In the genomic region with DNA sequence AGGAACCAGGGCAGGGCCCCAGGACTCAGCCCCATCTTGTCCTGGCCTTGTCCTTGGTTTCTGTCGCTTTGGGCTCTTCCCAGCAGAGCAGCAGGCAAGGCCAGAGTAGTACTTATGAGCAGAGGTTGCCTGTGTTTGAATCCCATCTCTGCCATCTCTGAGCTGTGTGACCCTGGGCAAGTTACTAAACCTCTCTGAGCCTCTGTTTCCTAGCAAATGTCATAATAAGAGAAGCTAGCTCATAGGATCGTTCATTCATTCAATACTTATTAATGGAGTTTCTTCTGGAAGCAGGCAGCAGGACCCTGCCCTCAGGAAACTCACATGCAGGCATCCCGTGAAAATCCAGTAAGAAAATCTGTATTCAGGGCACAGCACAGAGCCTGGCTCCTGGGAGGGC, we compare ENCODE assay signal across 15 cellular contexts.
A peak's percentile ranks its signal among the peaks of the same experiment; 100 is the strongest.
DNase-seq lines count a peak whose midpoint lies in the region; ATAC-seq, FAIRE-seq and TF ChIP-seq lines count a peak whose summit lies in the region.
"Had no signal": no experiment of that assay in that cellular context is flagged by ENCODE, and none has a peak within 500 bp of the region (broad histone marks: within the 10 kb centered on the region; RNA-seq: fewer than 3 reads in every experiment).

No MANE protein-coding gene starts in this region.

- H2AFZ ChIP-seq in HepG2 (ENCODE audit: low read length) (no peak overlapping the region), K562 (ENCODE audit: low read depth, low read length) (no peak overlapping the region), osteoblast (ENCODE audit: low read length) (no peak overlapping the region)

- TF ChIP-seq EP300 in HepG2 (IDR thresholded peaks at IDR 0.05; ENCODE audit: low read depth in 2 of 2, low read length in 2 of 2) (no peak), HepG2 (CRISPR knock-in tag; IDR thresholded peaks at IDR 0.05; ENCODE audit: borderline replicate concordance) (no peak), K562 (IDR thresholded peaks at IDR 0.05; ENCODE audit: low read length) (no peak)

- H3K27ac ChIP-seq in HepG2 (ENCODE audit: extremely low read length, insufficient read depth, low read length): no peak overlapping the region
- no peak overlapping the region for H3K27ac ChIP-seq in right lobe of liver
- peak overlapping the region; percentile 81 for H3K27ac ChIP-seq in RWPE1
- H3K27ac ChIP-seq in K562 (ENCODE audit: extremely low read depth, low read depth, low read length): no peak overlapping the region
- no peak overlapping the region for H3K27ac ChIP-seq in osteoblast (ENCODE audit: low read depth, low read length)
- H3K27ac ChIP-seq in dorsolateral prefrontal cortex: no peak overlapping the region
- H3K27ac ChIP-seq: 22Rv1, BLaER1 had no signal

- H3K4me1 ChIP-seq in HepG2 (ENCODE audit: insufficient read depth, low read length) (no peaks in the 10 kb centered on the region), right lobe of liver (no peaks in the 10 kb centered on the region), K562 (replicated peaks in 1 of 2; ENCODE audit: control insufficient read depth in 2 of 2, insufficient read depth in 2 of 2, low read length in 2 of 2) (peaks cover 0 to 6% of the 10 kb centered on the region in 2 experiments; a peak in 1 of 5 replicates), osteoblast (ENCODE audit: insufficient read depth, low read length) (no peaks in the 10 kb centered on the region)
- H3K4me1 ChIP-seq: HAP-1 had no signal

- H3K4me2 ChIP-seq in HepG2 (ENCODE audit: low read depth, low read length) (no peak overlapping the region), K562 (ENCODE audit: insufficient read depth, low read length) (no peak overlapping the region), osteoblast (ENCODE audit: insufficient read depth, low read length) (no peak overlapping the region)

- FAIRE-seq in HepG2 (lab: Jason Lieb, UNC): no peak
- FAIRE-seq in K562 (lab: Jason Lieb, UNC): no peak
- FAIRE-seq: GM12878, GM19239 had no signal

- POLR2A ChIA-PET in HepG2 (lab: Yijun Ruan, JAX): no interaction called here
- POLR2A ChIA-PET in RWPE1 (lab: Yijun Ruan, JAX; ENCODE audit: low non-redundant PET): no interaction called here
- POLR2A ChIA-PET in K562 (lab: Yijun Ruan, JAX): no interaction called here

- CTCF ChIA-PET in HepG2 (lab: Yijun Ruan, JAX; ENCODE audit: low intra/inter-chr PET ratio, low total read pairs): no interaction called here
- CTCF ChIA-PET in RWPE1 (lab: Yijun Ruan, JAX): no interaction called here
- CTCF ChIA-PET in K562 (lab: Yijun Ruan, JAX; ENCODE audit: low intra/inter-chr PET ratio): no interaction called here

- no peak for TF ChIP-seq POLR2A in HepG2 (IDR thresholded peaks at IDR 0.05; ENCODE audit: insufficient read depth in 1 of 2, low read depth in 2 of 2, low read length in 2 of 2)
- TF ChIP-seq POLR2A in right lobe of liver (IDR thresholded peaks at IDR 0.05): no peak
- TF ChIP-seq POLR2A in K562 (conservative IDR thresholded peaks at IDR 0.05): no peak

- H3K27me3 ChIP-seq in HepG2 (ENCODE audit: control insufficient read depth in 1 of 2, insufficient read depth in 2 of 2, low read length in 2 of 2): peaks cover 2 to 34% of the 10 kb centered on the region in 2 experiments; a peak in 3 of 5 replicates
- no peaks in the 10 kb centered on the region for H3K27me3 ChIP-seq in right lobe of liver
- peaks cover 36 to 77% of the 10 kb centered on the region in 2 experiments for H3K27me3 ChIP-seq in K562 (ENCODE audit: control insufficient read depth in 2 of 2, insufficient read depth in 2 of 2, low read length in 2 of 2)
- H3K27me3 ChIP-seq in osteoblast (ENCODE audit: insufficient read depth, low read length): peaks cover 25% of the 10 kb centered on the region
- peaks cover 0 to 18% (median 0%) of the 10 kb centered on the region in 45 donors for H3K27me3 ChIP-seq in dorsolateral prefrontal cortex
- H3K27me3 ChIP-seq: BLaER1 had no signal

- H3K9ac ChIP-seq in HepG2 (ENCODE audit: insufficient read depth, low read depth, low read length): no peak overlapping the region
- no peak overlapping the region for H3K9ac ChIP-seq in K562 (ENCODE audit: insufficient read depth in 1 of 2, low read depth in 2 of 2, low read length in 2 of 2)
- H3K9ac ChIP-seq: BLaER1 had no signal

- intact Hi-C loops in HepG2 (cut with micrococcal nuclease; ENCODE audit: unreplicated experiment): no loop called here
- intact Hi-C loops in right lobe of liver (cut with DNase I): no loop called here
- intact Hi-C loops in K562 (cut with micrococcal nuclease): no loop called here
- intact Hi-C loops in dorsolateral prefrontal cortex (cut with DNase I): no loop called here

- TF ChIP-seq RAD21 in HepG2 (CRISPR knock-in tag; IDR thresholded peaks at IDR 0.05) (no peak), K562 (CRISPR knock-in tag; conservative IDR thresholded peaks at IDR 0.05 in 1 of 2, IDR thresholded peaks at IDR 0.05 in 1 of 2) (no peak)

- no peaks in the 10 kb centered on the region for H3K9me1 ChIP-seq in K562 (ENCODE audit: control insufficient read depth, insufficient read depth, low read length)

- no peaks in the 10 kb centered on the region for H3K79me2 ChIP-seq in HepG2 (ENCODE audit: insufficient read depth, low read length)
- no peaks in the 10 kb centered on the region for H3K79me2 ChIP-seq in K562 (ENCODE audit: control insufficient read depth, insufficient read depth, low read length)
- H3K79me2 ChIP-seq in osteoblast (ENCODE audit: insufficient read depth, low read length): no peaks in the 10 kb centered on the region

- in situ Hi-C loops in HepG2 (cut with HindIII; ENCODE audit: extremely low pct_ligation_motif_present, low pct_unique_long_range_greater_than_20kb) (no loop called here), K562 (cut with MboI) (no loop called here), G401 (cut with HindIII; ENCODE audit: low sequenced_read_pairs) (no loop called here)

- ATAC-seq in HepG2: no peak
- ATAC-seq in right lobe of liver: no peak
- no peak for ATAC-seq in K562
- ATAC-seq: CD8-positive, alpha-beta T cell; GM12878 had no signal

- 4% methylated on average over 3 of the region's 3 CpGs for WGBS in HepG2 (ENCODE audit: low lambda C conversion rate)
- 38% methylated on average over 3 of the region's 3 CpGs for WGBS in right lobe of liver (ENCODE audit: insufficient coverage, low coverage, low lambda C conversion rate, missing lambda C conversion rate)
- 4% methylated on average over 3 of the region's 3 CpGs for WGBS in K562 (ENCODE audit: insufficient coverage, low coverage, missing lambda C conversion rate)

- TF ChIP-seq CTCF in HepG2 (CRISPR knock-in tag; IDR thresholded peaks at IDR 0.05): no peak
- no peak for TF ChIP-seq CTCF in right lobe of liver (IDR thresholded peaks at IDR 0.05)
- TF ChIP-seq CTCF in RWPE1 (conservative IDR thresholded peaks at IDR 0.05; ENCODE audit: low read depth): no peak
- TF ChIP-seq CTCF in K562 (IDR thresholded peaks at IDR 0.05 in 2 of 3, conservative IDR thresholded peaks at IDR 0.05 in 1 of 3; ENCODE audit: insufficient read depth in 2 of 3, low read depth in 1 of 3, low read length in 3 of 3): no peak
- TF ChIP-seq CTCF in osteoblast (IDR thresholded peaks at IDR 0.05; ENCODE audit: extremely low read depth, low read depth, low read length): no peak
- no peak for TF ChIP-seq CTCF in dorsolateral prefrontal cortex (IDR thresholded peaks at IDR 0.05 in 54 of 56, conservative IDR thresholded peaks at IDR 0.05 in 2 of 56; ENCODE audit: low read depth in 1 of 56, partially characterized antibody in 56 of 56)

- DNase-seq in HepG2 (ENCODE audit: low spot score) (no peak), right lobe of liver (no peak), RWPE1 (ENCODE audit: low spot score) (no peak), K562 (ENCODE audit: extremely low read depth in 1 of 4, low spot score in 3 of 4) (no peak), osteoblast (ENCODE audit: insufficient read length, low spot score, missing footprints) (peak; percentile 58), ecto neural progenitor cell (ENCODE audit: low spot score) (no peak), G401 (ENCODE audit: low spot score) (no peak), dorsolateral prefrontal cortex (no peak)
- DNase-seq: Calu3; CD8-positive, alpha-beta T cell had no signal

- H3K9me3 ChIP-seq in HepG2 (ENCODE audit: low read length): no peaks in the 10 kb centered on the region
- no peaks in the 10 kb centered on the region for H3K9me3 ChIP-seq in right lobe of liver
- no peaks in the 10 kb centered on the region for H3K9me3 ChIP-seq in K562 (replicated peaks; ENCODE audit: control insufficient read depth, insufficient read depth, low read depth, low read length)
- H3K9me3 ChIP-seq in osteoblast (ENCODE audit: low read depth, low read length): no peaks in the 10 kb centered on the region
- H3K9me3 ChIP-seq: BLaER1, HAP-1 had no signal

- BruUV-seq in HepG2 (replicated peaks; lab: Mats Ljungman, UMichigan): no TSS peak
- no TSS peak for BruUV-seq in K562 (replicated peaks; lab: Mats Ljungman, UMichigan)

- no peaks in the 10 kb centered on the region for H3K36me3 ChIP-seq in HepG2 (replicated peaks in 1 of 2; ENCODE audit: control insufficient read depth in 1 of 2, insufficient read depth in 2 of 2, low read length in 2 of 2)
- H3K36me3 ChIP-seq in right lobe of liver: no peaks in the 10 kb centered on the region
- no peaks in the 10 kb centered on the region for H3K36me3 ChIP-seq in K562 (ENCODE audit: control insufficient read depth, insufficient read depth, low read length)
- no peaks in the 10 kb centered on the region for H3K36me3 ChIP-seq in osteoblast (ENCODE audit: insufficient read depth, low read length)
- H3K36me3 ChIP-seq: BLaER1, HAP-1 had no signal

- H3K4me3 ChIP-seq in HepG2 (replicated peaks in 1 of 3; ENCODE audit: insufficient read depth in 1 of 3, low read depth in 2 of 3, low read length in 3 of 3) (no peak overlapping the region), right lobe of liver (no peak overlapping the region), K562 (no peak overlapping the region), osteoblast (ENCODE audit: insufficient read depth, low read length) (no peak overlapping the region), dorsolateral prefrontal cortex (no peak overlapping the region)
- H3K4me3 ChIP-seq: BLaER1, GM12878, HAP-1 had no signal

- H4K20me1 ChIP-seq in HepG2 (ENCODE audit: insufficient read depth, low read length) (no peaks in the 10 kb centered on the region), K562 (replicated peaks; ENCODE audit: control insufficient read depth, insufficient read depth, low read length) (peaks cover 7% of the 10 kb centered on the region), osteoblast (ENCODE audit: insufficient read depth, low read length) (no peaks in the 10 kb centered on the region)
- H4K20me1 ChIP-seq: BLaER1 had no signal

TF ChIP-seq in K562, 482 proteins besides CTCF, POLR2A, EP300 and RAD21 (continues in another document):
- TF ChIP-seq NUFIP1 (IDR thresholded peaks at IDR 0.05; ENCODE audit: partially characterized antibody): no peak
- TF ChIP-seq, protein P1, sequence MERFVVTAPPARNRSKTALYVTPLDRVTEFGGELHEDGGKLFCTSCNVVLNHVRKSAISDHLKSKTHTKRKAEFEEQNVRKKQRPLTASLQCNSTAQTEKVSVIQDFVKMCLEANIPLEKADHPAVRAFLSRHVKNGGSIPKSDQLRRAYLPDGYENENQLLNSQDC (CRISPR knock-in tag; IDR thresholded peaks at IDR 0.05): no peak
- TF ChIP-seq PHTF2 (CRISPR knock-in tag; IDR thresholded peaks at IDR 0.05): no peak
- TF ChIP-seq KDM1A (IDR thresholded peaks at IDR 0.05): peak in 1 of 2 experiments; percentile 50; a peak in 1 of 4 replicates
- TF ChIP-seq RBM34 (IDR thresholded peaks at IDR 0.05; ENCODE audit: borderline replicate concordance, insufficient read depth, low read length): no peak
